8 cellular contexts compared by ENCODE assay signal in genomic region chr1:27488523-27489138, GRCh38. TPM values are rescaled to one million over a fixed set of nuclear protein-coding genes. Genes with fewer than 3 reads are reported as not detected.
A peak's percentile ranks its signal among the peaks of the same experiment; 100 is the strongest.
DNase-seq lines count a peak whose midpoint lies in the region; ATAC-seq, FAIRE-seq and TF ChIP-seq lines count a peak whose summit lies in the region.

No MANE protein-coding gene starts in this region.

- H3K4me3 ChIP-seq in endothelial cell of umbilical vein (replicated peaks in 1 of 3; ENCODE audit: insufficient read depth in 1 of 3, low read depth in 1 of 3, low read length in 3 of 3), result peak overlapping the region; percentile 42 to 83 (median 80)
- peak overlapping the region; percentile 99 for H3K4me3 ChIP-seq in osteoblast (ENCODE audit: insufficient read depth, low read length)

- POLR2A ChIA-PET in endothelial cell of umbilical vein (lab: Charles Lee), result interaction anchor here (0.6 to 0.9 kb wide), 3 partner anchors 68 to 114 kb away, joined by 3 to 4 read pairs (median 3); no protein-coding TSS in a partner anchor

- peak overlapping the region; percentile 96 for H3K4me3 Mint-ChIP-seq in activated T-cell treated with anti-CD3 and anti-CD28 coated beads, Interleukin-2, amount 50 U/mL, for 4 hours

- dilution Hi-C loops in endothelial cell of umbilical vein (cut with MboI; ENCODE audit: extremely low pct_ligation_motif_present, low sequenced_read_pairs), result no loop called here

- peaks cover 43% of the 10 kb centered on the region for H3K4me1 Mint-ChIP-seq in activated T-cell treated with anti-CD3 and anti-CD28 coated beads, Interleukin-2, amount 50 U/mL, for 4 hours (ENCODE audit: low read depth)

- peak overlapping the region; percentile 51 for H3K27ac ChIP-seq in endothelial cell of umbilical vein (ENCODE audit: insufficient read depth, low read depth, low read length)
- peak overlapping the region; percentile 87 for H3K27ac ChIP-seq in osteoblast (ENCODE audit: low read depth, low read length)

- H3K4me1 ChIP-seq in endothelial cell of umbilical vein (ENCODE audit: control insufficient read depth, extremely low read depth, insufficient read depth, low read length) (peaks cover 14% of the 10 kb centered on the region), osteoblast (ENCODE audit: insufficient read depth, low read length) (peaks cover 26% of the 10 kb centered on the region)

- BruUV-seq in endothelial cell of umbilical vein (replicated peaks; lab: Mats Ljungman, UMichigan), result TSS peak; percentile 28

- intact Hi-C loops in endothelial cell of umbilical vein (cut with micrococcal nuclease), result no loop called here

- H3K36me3 Mint-ChIP-seq in activated T-cell treated with anti-CD3 and anti-CD28 coated beads, Interleukin-2, amount 50 U/mL, for 4 hours (ENCODE audit: insufficient read depth), result peaks cover 7% of the 10 kb centered on the region

- no peak overlapping the region for H2AFZ ChIP-seq in endothelial cell of umbilical vein (ENCODE audit: low read depth, low read length)
- H2AFZ ChIP-seq in osteoblast (ENCODE audit: low read length), result no peak overlapping the region

- H3K9me1 ChIP-seq in endothelial cell of umbilical vein (replicated peaks; ENCODE audit: control insufficient read depth, extremely low read depth, insufficient read depth, low read length), result no peaks in the 10 kb centered on the region

- TF ChIP-seq CTCF in endothelial cell of umbilical vein (IDR thresholded peaks at IDR 0.05; ENCODE audit: extremely low read depth in 1 of 2, insufficient read depth in 1 of 2, low read depth in 1 of 2, low read length in 2 of 2), result no peak
- no peak for TF ChIP-seq CTCF in osteoblast (IDR thresholded peaks at IDR 0.05; ENCODE audit: extremely low read depth, low read depth, low read length)

- H3K27me3 Mint-ChIP-seq in activated T-cell treated with anti-CD3 and anti-CD28 coated beads, Interleukin-2, amount 50 U/mL, for 4 hours (ENCODE audit: low read depth), result no peaks in the 10 kb centered on the region

- TF ChIP-seq POLR2A in endothelial cell of umbilical vein (IDR thresholded peaks at IDR 0.05; ENCODE audit: low read depth, low read length), result no peak

- peak; percentile 43 for FAIRE-seq in endothelial cell of umbilical vein (lab: Jason Lieb, UNC)

- no peaks in the 10 kb centered on the region for H3K9me3 ChIP-seq in endothelial cell of umbilical vein (replicated peaks; ENCODE audit: control insufficient read depth, insufficient read depth, low read length)
- H3K9me3 ChIP-seq in osteoblast (ENCODE audit: low read depth, low read length), result no peaks in the 10 kb centered on the region

- peaks cover 3% of the 10 kb centered on the region for H4K20me1 ChIP-seq in endothelial cell of umbilical vein (replicated peaks; ENCODE audit: control insufficient read depth, extremely low read depth, insufficient read depth, low read length)
- H4K20me1 ChIP-seq in osteoblast (ENCODE audit: insufficient read depth, low read length), result peaks cover 25% of the 10 kb centered on the region

- CTCF ChIA-PET in endothelial cell of umbilical vein (lab: Charles Lee), result interaction anchor here (0.8 to 2.8 kb wide), 15 partner anchors 9 to 93 kb away, joined by 3 to 31 read pairs (median 3); no protein-coding TSS in a partner anchor

- no peak for DNase-seq in activated T-cell treated with anti-CD3 and anti-CD28 coated beads, Interleukin-2, amount 50 U/mL, for 4 hours
- DNase-seq in activated T-cell treated with anti-CD3 and anti-CD28 coated beads, Interleukin-2, amount 50 U/mL, for 1 hour, result no peak
- DNase-seq in SKM-1 treated with dmso at 0.1 percent for 144 hours (lab: John Stamatoyannopoulos, UW; ENCODE audit: unreplicated experiment) (peak; percentile 40), endothelial cell of umbilical vein (ENCODE audit: low read depth, low spot score) (peak; percentile 59), osteoblast (ENCODE audit: insufficient read length, low spot score, missing footprints) (no peak)

- peak overlapping the region; percentile 93 for H3K9ac ChIP-seq in endothelial cell of umbilical vein (replicated peaks; ENCODE audit: extremely low read depth, insufficient read depth, low read length)

- no peaks in the 10 kb centered on the region for H3K9me3 Mint-ChIP-seq in activated T-cell treated with anti-CD3 and anti-CD28 coated beads, Interleukin-2, amount 50 U/mL, for 4 hours

- H3K36me3 ChIP-seq in endothelial cell of umbilical vein (ENCODE audit: control insufficient read depth in 2 of 2, extremely low read depth in 1 of 2, insufficient read depth in 2 of 2, low read length in 2 of 2) (peaks cover 0 to 3% of the 10 kb centered on the region in 2 experiments), osteoblast (ENCODE audit: insufficient read depth, low read length) (no peaks in the 10 kb centered on the region)

- H3K79me2 ChIP-seq in endothelial cell of umbilical vein (ENCODE audit: control insufficient read depth, insufficient read depth, low read length) (peaks cover 55% of the 10 kb centered on the region), osteoblast (ENCODE audit: insufficient read depth, low read length) (peaks cover 56% of the 10 kb centered on the region)

- H3K4me2 ChIP-seq in endothelial cell of umbilical vein (ENCODE audit: insufficient read depth, low read length) (peak overlapping the region; percentile 97), osteoblast (ENCODE audit: insufficient read depth, low read length) (peak overlapping the region; percentile 94)

- no peaks in the 10 kb centered on the region for H3K27me3 ChIP-seq in endothelial cell of umbilical vein (ENCODE audit: control insufficient read depth in 2 of 2, insufficient read depth in 2 of 2, low read length in 2 of 2)
- H3K27me3 ChIP-seq in osteoblast (ENCODE audit: insufficient read depth, low read length), result no peaks in the 10 kb centered on the region

- ATAC-seq in activated T-cell treated with anti-CD3 and anti-CD28 coated beads, Interleukin-2, amount 50 U/mL, for 4 hours, result no peak
- no peak for ATAC-seq in HG03520 (IDR thresholded peaks at IDR 0.05; ENCODE audit: unreplicated experiment)
- no peak for ATAC-seq in activated CD4-positive, CD25-positive, alpha-beta regulatory T cell treated with anti-CD3 and anti-CD28 coated beads, Interleukin-2, amount 50 U/mL, for 24 hours
- no peak for ATAC-seq in esophagus mucosa

TF ChIP-seq in endothelial cell of umbilical vein, 7 proteins besides CTCF, POLR2A, EP300 and RAD21:
- TF ChIP-seq FOS (IDR thresholded peaks at IDR 0.05; ENCODE audit: borderline replicate concordance, insufficient read depth, low read length), result no peak
- no peak for TF ChIP-seq MAX (IDR thresholded peaks at IDR 0.05; ENCODE audit: insufficient read depth, insufficient read length)
- no peak for TF ChIP-seq MYC (IDR thresholded peaks at IDR 0.05; ENCODE audit: low read depth, low read length)
- no peak for TF ChIP-seq EZH2 (IDR thresholded peaks at IDR 0.05; ENCODE audit: borderline replicate concordance, low read depth, low read length, severe bottlenecking)
- TF ChIP-seq JUN (IDR thresholded peaks at IDR 0.05; ENCODE audit: borderline replicate concordance, insufficient read depth, insufficient read length, low read depth), result no peak
- no peak for TF ChIP-seq POLR2AphosphoS5 (IDR thresholded peaks at IDR 0.05; ENCODE audit: insufficient read depth, low read depth, low read length)
- no peak for TF ChIP-seq GATA2 (IDR thresholded peaks at IDR 0.05; ENCODE audit: insufficient read depth, insufficient read length, low read depth, low read length)

RNA-seq across cellular contexts. Expression of gene WASF2, which starts 1.3 kb away (rescaled TPM):
- 10 to 100 TPM; 82.2 to 98.7 (median 87.1) TPM for total RNA-seq in activated T-cell treated with anti-CD3 and anti-CD28 coated beads, Interleukin-2, amount 50 U/mL, for 4 hours
- total RNA-seq in endothelial cell of umbilical vein (169 and 172 TPM in 2 replicates), osteoblast (24.5 and 24.6 TPM in 2 replicates), esophagus mucosa (169 TPM)
- 75.3 and 76.9 TPM in 2 replicates for polyA plus RNA-seq in endothelial cell of umbilical vein
- 78.3 and 83.2 TPM in 2 replicates for polyA plus RNA-seq in endothelial cell of umbilical vein (2011; cell fraction: cytosol; rRNA removed)
- polyA plus RNA-seq in endothelial cell of umbilical vein (2011; cell fraction: nucleus; rRNA removed), result 87.5 and 93.8 TPM in 2 replicates
- 61.5 and 65.7 TPM in 2 replicates for polyA plus RNA-seq in endothelial cell of umbilical vein (2012)
- polyA minus RNA-seq in endothelial cell of umbilical vein, result 104 and 109 TPM in 2 replicates
- polyA minus RNA-seq in endothelial cell of umbilical vein (2011; cell fraction: cytosol; rRNA and poly(A)+ RNA removed), result 33.6 TPM
- polyA minus RNA-seq in endothelial cell of umbilical vein (2011; cell fraction: nucleus; rRNA and poly(A)+ RNA removed), result 64.5 and 67.0 TPM in 2 replicates

Comparison
In these comparisons a context has a peak if more than half of its experiments do, and no peak if none do; other contexts are left out.
1. DNase-seq: peak in SKM-1 treated with dmso at 0.1 percent for 144 hours (single experiment) and endothelial cell of umbilical vein (single experiment); none in activated T-cell treated with anti-CD3 and anti-CD28 coated beads, Interleukin-2, amount 50 U/mL, for 4 hours (single experiment), activated T-cell treated with anti-CD3 and anti-CD28 coated beads, Interleukin-2, amount 50 U/mL, for 1 hour (single experiment) and osteoblast (single experiment).